Comparison of ENCODE assay signal across 8 cellular contexts in the genomic region with DNA sequence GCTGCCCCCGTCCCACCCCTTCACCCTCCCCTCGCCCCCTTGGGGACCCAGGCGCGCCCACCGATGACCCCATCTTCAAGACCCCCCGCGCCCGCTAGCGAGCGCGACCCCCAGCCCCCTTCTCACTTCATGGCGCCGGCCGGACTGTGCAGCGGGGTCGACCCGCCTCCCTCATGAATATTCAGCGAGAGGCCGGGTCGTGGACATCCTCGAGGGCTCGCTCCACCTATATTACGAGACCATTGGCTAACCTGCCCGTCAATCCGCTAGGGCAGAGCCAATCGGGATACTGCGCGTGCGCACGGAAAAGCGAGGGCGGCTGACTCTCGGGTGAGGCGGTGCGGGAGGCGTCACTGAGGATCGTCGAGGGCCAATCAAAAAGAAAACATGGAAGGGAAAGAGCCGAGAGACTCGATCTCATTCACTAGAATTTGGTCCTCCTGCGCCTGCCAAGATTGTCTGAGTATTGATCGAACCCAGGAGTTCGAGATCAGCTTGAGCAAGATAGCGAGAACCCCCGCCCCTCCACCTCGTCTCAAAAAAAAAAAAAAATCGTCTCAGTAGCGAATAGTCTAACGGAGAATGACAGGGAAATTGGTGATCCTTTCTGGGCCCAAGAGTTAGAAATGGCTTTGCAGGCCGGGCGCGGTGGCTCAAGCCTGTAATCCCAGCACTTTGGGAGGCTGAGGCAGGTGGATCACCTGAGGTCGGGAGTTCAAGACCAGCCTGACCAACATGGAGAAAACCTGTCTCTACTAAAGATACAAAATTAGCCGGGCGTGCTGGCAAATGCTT. TPM values are rescaled to one million over a fixed set of nuclear protein-coding genes. Genes with fewer than 3 reads are reported as not detected.
DNase-seq lines count a peak whose midpoint lies in the region; ATAC-seq, FAIRE-seq and TF ChIP-seq lines count a peak whose summit lies in the region.

A gene (minus strand): TSS at position 164 of the 795 bp plus-strand sequence. CDS start 33 bp downstream, at position 131.

- no peaks in the 10 kb centered on the region for H3K9me3 ChIP-seq in T-helper 17 cell (ENCODE audit: control insufficient read depth, low read length, poor library complexity, severe bottlenecking)
- H3K9me3 ChIP-seq in prostate gland, result no peaks in the 10 kb centered on the region

- in situ Hi-C loops in GM13977 (cut with MboI; ENCODE audit: low pct_unique_long_range_greater_than_20kb, low sequenced_read_pairs, unreplicated experiment), result no loop called here

- intact Hi-C loops in left ventricle myocardium superior (cut with micrococcal nuclease), result no loop called here
- intact Hi-C loops in prostate gland (cut with DNase I), result no loop called here

- peak; percentile 17 for FAIRE-seq in urothelium cell line (lab: Jason Lieb, UNC)

- ATAC-seq in HG02884 (IDR thresholded peaks at IDR 0.05; ENCODE audit: unreplicated experiment), result peak; percentile 92
- peak; percentile 99 for ATAC-seq in T-helper 17 cell
- peak; percentile 98 for ATAC-seq in left ventricle myocardium superior

- H3K27me3 Mint-ChIP-seq in T-helper 17 cell, result peaks cover 4% of the 10 kb centered on the region

- TF ChIP-seq CTCF in GM13977 (IDR thresholded peaks at IDR 0.05; ENCODE audit: extremely low read depth, insufficient read depth, missing control alignments) (no peak), prostate gland (IDR thresholded peaks at IDR 0.05) (no peak)

- H3K36me3 Mint-ChIP-seq in T-helper 17 cell (ENCODE audit: low read depth), result no peaks in the 10 kb centered on the region

- no peaks in the 10 kb centered on the region for H3K4me1 ChIP-seq in prostate gland (replicated peaks)

- WGBS in prostate gland, result 4% methylated on average over 55 of the region's 55 CpGs

- no peaks in the 10 kb centered on the region for H3K36me3 ChIP-seq in prostate gland

- peak within 1 kb of the TSS; percentile 45 for H3K27ac ChIP-seq in angular gyrus (ENCODE audit: low read depth, low read length)
- H3K27ac ChIP-seq in prostate gland, result peak within 1 kb of the TSS; percentile 72 to 73

- H3K27ac Mint-ChIP-seq in T-helper 17 cell, result peak within 1 kb of the TSS; percentile 83

- peak; percentile 100 for DNase-seq in GM13977 (ENCODE audit: low spot score)
- DNase-seq in NCI-H1694 treated with DMSO at 0.1 percent for 48 hours (lab: John Stamatoyannopoulos, UW), result peak; percentile 95
- peak; percentile 97 to 100 (median 99) for DNase-seq in T-helper 17 cell
- DNase-seq in left ventricle myocardium superior, result peak; percentile 98
- DNase-seq in prostate gland (ENCODE audit: low spot score), result peak; percentile 99
- DNase-seq in urothelium cell line (ENCODE audit: low spot score), result peak; percentile 100

- H3K4me3 Mint-ChIP-seq in T-helper 17 cell, result peak within 1 kb of the TSS; percentile 89

- no peaks in the 10 kb centered on the region for H3K27me3 ChIP-seq in prostate gland (replicated peaks; ENCODE audit: insufficient read depth)

- peak; percentile 53 for TF ChIP-seq POLR2A in prostate gland (IDR thresholded peaks at IDR 0.05)

- H3K4me1 Mint-ChIP-seq in T-helper 17 cell, result peaks cover 17% of the 10 kb centered on the region

- H3K4me3 ChIP-seq in prostate gland, result peak within 1 kb of the TSS; percentile 72 to 86

RNA-seq across cellular contexts. Expression of the gene that starts here (rescaled TPM):
- total RNA-seq in T-helper 17 cell, result 10 to 100 TPM; 11.0 to 13.1 TPM
- 9.9 TPM for total RNA-seq in left ventricle myocardium superior
- 10 to 100 TPM; 20.5 to 31.8 TPM for total RNA-seq in prostate gland

Comparison
In these comparisons a context has a peak if more than half of its experiments do, and no peak if none do; other contexts are left out.
1. Peak in every context shown above with its lines: DNase-seq, ATAC-seq, H3K4me3 ChIP-seq and H3K27ac ChIP-seq.